Comparison of ENCODE assay signal across 9 cellular contexts in genomic region chr6:3887150-3887700, GRCh38. TPM values are rescaled to one million over a fixed set of nuclear protein-coding genes. Genes with fewer than 3 reads are reported as not detected.
DNase-seq lines count a peak whose midpoint lies in the region; ATAC-seq, FAIRE-seq and TF ChIP-seq lines count a peak whose summit lies in the region.
"Had no signal": no experiment of that assay in that cellular context is flagged by ENCODE, and none has a peak within 500 bp of the region (broad histone marks: within the 10 kb centered on the region; RNA-seq: fewer than 3 reads in every experiment).

No MANE protein-coding gene starts in this region.

- TF ChIP-seq POLR2A in Peyer's patch (IDR thresholded peaks at IDR 0.05): no peak

- no peak overlapping the region for H3K23ac ChIP-seq in trophoblast cell (ENCODE audit: low read length)

- no peak overlapping the region for H3K4ac ChIP-seq in trophoblast cell (ENCODE audit: low read depth, low read length)

- TF ChIP-seq CTCF in Peyer's patch (IDR thresholded peaks at IDR 0.05): peak in 4 of 6 experiments; percentile 38 to 74 (median 64)

- H3K9me3 ChIP-seq in Peyer's patch: no peaks in the 10 kb centered on the region
- H3K9me3 ChIP-seq in trophoblast cell (ENCODE audit: insufficient read depth, low read depth, low read length): peaks cover under 1% of the 10 kb centered on the region

- no peaks in the 10 kb centered on the region for H3K79me2 ChIP-seq in trophoblast cell (ENCODE audit: control insufficient read depth, insufficient read depth, low read length, poor library complexity)

- H2BK5ac ChIP-seq in trophoblast cell (ENCODE audit: low read depth, low read length, poor library complexity): no peak overlapping the region

- peaks cover 1% of the 10 kb centered on the region for H3K79me1 ChIP-seq in trophoblast cell (ENCODE audit: low read length)

- H3K27me3 Mint-ChIP-seq in natural killer cell treated with Interleukin-12 subunit alpha and Interleukin-12 subunit beta and Interleukin-15 and Interleukin-18, amount 100 ng/mL, for 72 hours: peaks cover 3 to 8% of the 10 kb centered on the region in 2 donors

- H3K27ac ChIP-seq in Peyer's patch (no peak overlapping the region), trophoblast cell (ENCODE audit: low read depth, low read length) (no peak overlapping the region)

- H3K9me3 Mint-ChIP-seq in natural killer cell treated with Interleukin-12 subunit alpha and Interleukin-12 subunit beta and Interleukin-15 and Interleukin-18, amount 100 ng/mL, for 72 hours: no peaks in the 10 kb centered on the region

- H4K12ac ChIP-seq in trophoblast cell (ENCODE audit: low read depth, low read length): no peak overlapping the region

- no peak overlapping the region for H2BK120ac ChIP-seq in trophoblast cell (ENCODE audit: insufficient read depth, low read length, poor library complexity)

- no peak overlapping the region for H3K4me2 ChIP-seq in trophoblast cell (ENCODE audit: low read length)

- no peak overlapping the region for H4K91ac ChIP-seq in trophoblast cell (ENCODE audit: low read depth, low read length)

- H2AK5ac ChIP-seq in trophoblast cell (ENCODE audit: low read length): no peak overlapping the region

- no peak for ATAC-seq in natural killer cell treated with Interleukin-12 subunit alpha and Interleukin-12 subunit beta and Interleukin-15 and Interleukin-18, amount 100 ng/mL, for 72 hours

- H3K4me3 Mint-ChIP-seq in natural killer cell treated with Interleukin-12 subunit alpha and Interleukin-12 subunit beta and Interleukin-15 and Interleukin-18, amount 100 ng/mL, for 72 hours: no peak overlapping the region

- no peaks in the 10 kb centered on the region for H3K36me3 ChIP-seq in Peyer's patch
- H3K36me3 ChIP-seq in trophoblast cell (ENCODE audit: control insufficient read depth in 1 of 2, insufficient read depth in 2 of 2, low read length in 2 of 2): no peaks in the 10 kb centered on the region

- no peak overlapping the region for H2BK12ac ChIP-seq in trophoblast cell (ENCODE audit: low read length)

- WGBS in trophoblast cell (ENCODE audit: extremely low coverage, insufficient coverage, insufficient read length): no CpG with 5 or more reads among the region's 9 CpGs

- FAIRE-seq in GM19239 (lab: Jason Lieb, UNC): no peak

- H3K27me3 ChIP-seq in Peyer's patch (no peaks in the 10 kb centered on the region), trophoblast cell (ENCODE audit: insufficient read depth, low read length) (no peaks in the 10 kb centered on the region)

- H3K4me3 ChIP-seq in Peyer's patch (no peak overlapping the region), trophoblast cell (ENCODE audit: low read depth, low read length) (no peak overlapping the region)

- H2AFZ ChIP-seq in trophoblast cell (ENCODE audit: insufficient read depth, low read length, poor library complexity): no peak overlapping the region

- H3K36me3 Mint-ChIP-seq in natural killer cell treated with Interleukin-12 subunit alpha and Interleukin-12 subunit beta and Interleukin-15 and Interleukin-18, amount 100 ng/mL, for 72 hours: no peaks in the 10 kb centered on the region

- H3K18ac ChIP-seq in trophoblast cell (ENCODE audit: low read length): no peak overlapping the region

- H3K4me1 ChIP-seq in Peyer's patch (peaks cover 0 to 3% (median 0%) of the 10 kb centered on the region in 4 donors), trophoblast cell (ENCODE audit: control insufficient read depth in 1 of 2, insufficient read depth in 2 of 2, low read length in 2 of 2) (peaks cover 0 to 3% of the 10 kb centered on the region in 2 experiments)

- no peak overlapping the region for H4K8ac ChIP-seq in trophoblast cell (ENCODE audit: low read depth, low read length)

- H3K4me1 Mint-ChIP-seq in natural killer cell treated with Interleukin-12 subunit alpha and Interleukin-12 subunit beta and Interleukin-15 and Interleukin-18, amount 100 ng/mL, for 72 hours (ENCODE audit: low read depth in 2 of 2): no peaks in the 10 kb centered on the region

- H3K27ac Mint-ChIP-seq in natural killer cell treated with Interleukin-12 subunit alpha and Interleukin-12 subunit beta and Interleukin-15 and Interleukin-18, amount 100 ng/mL, for 72 hours: no peak overlapping the region

- no peak overlapping the region for H3K14ac ChIP-seq in trophoblast cell (ENCODE audit: low read length)

- peak; percentile 57 for DNase-seq in ELR (ENCODE audit: low read depth)
- DNase-seq in Peyer's patch: peak in 1 of 3 donors; percentile 51
- peak; percentile 34 for DNase-seq in fibroblast of the conjunctiva (ENCODE audit: low read depth)
- peak; percentile 15 for DNase-seq in pulmonary artery endothelial cell (ENCODE audit: low read depth, low spot score)
- DNase-seq in islet precursor cell: no peak
- no peak for DNase-seq in trophoblast cell
- DNase-seq in natural killer cell treated with Interleukin-12 subunit alpha and Interleukin-12 subunit beta and Interleukin-15 and Interleukin-18, amount 100 ng/mL, for 72 hours (ENCODE audit: low spot score): no peak
- DNase-seq in GM19239 (ENCODE audit: insufficient read length, low spot score): no peak
- DNase-seq: Kasumi-1 had no signal

- no peak overlapping the region for H3K9ac ChIP-seq in trophoblast cell (ENCODE audit: low read length)

RNA-seq across cellular contexts. Expression of gene FAM50B, which starts 38.1 kb away (rescaled TPM):
- total RNA-seq in Peyer's patch (10 to 100 TPM in 1 of 4 donors, 1 to 10 TPM in 3; 3.3 to 10.7 (median 4.7) TPM), pulmonary artery endothelial cell (8.7 and 18.9 TPM in 2 replicates)
- polyA plus RNA-seq in trophoblast cell (2013): 1.3 TPM in 2 replicates
- 1 to 10 TPM; 5.3 to 7.3 TPM for total RNA-seq in natural killer cell treated with Interleukin-12 subunit alpha and Interleukin-12 subunit beta and Interleukin-15 and Interleukin-18, amount 100 ng/mL, for 72 hours

Comparison
In these comparisons a context has a peak if more than half of its experiments do, and no peak if none do; other contexts are left out.
1. DNase-seq: peak in ELR (single experiment), fibroblast of the conjunctiva (single experiment) and pulmonary artery endothelial cell (single experiment); none in islet precursor cell (single experiment), trophoblast cell (0 of 2), natural killer cell treated with Interleukin-12 subunit alpha and Interleukin-12 subunit beta and Interleukin-15 and Interleukin-18, amount 100 ng/mL, for 72 hours (single experiment) and GM19239 (single experiment).